Comparison of ENCODE assay signal across 1 cellular context in genomic region chr14:94027566-94028449, GRCh38.
TF ChIP-seq lines count a peak whose summit lies in the region.

No MANE protein-coding gene starts in this region.

TF ChIP-seq in SK-N-SH treated with all-trans-retinoic acid at 6 μM for 48 hours, 23 proteins besides CTCF, POLR2A, EP300 and RAD21 (continued from another document):
- TF ChIP-seq RARB (CRISPR knock-in tag; IDR thresholded peaks at IDR 0.05) (no peak), CSDC2 (CRISPR knock-in tag; IDR thresholded peaks at IDR 0.05) (no peak), ZNF8 (CRISPR knock-in tag; IDR thresholded peaks at IDR 0.05) (no peak), TCF4 (CRISPR knock-in tag; IDR thresholded peaks at IDR 0.05; ENCODE audit: borderline replicate concordance) (no peak)
